In the genomic region with DNA sequence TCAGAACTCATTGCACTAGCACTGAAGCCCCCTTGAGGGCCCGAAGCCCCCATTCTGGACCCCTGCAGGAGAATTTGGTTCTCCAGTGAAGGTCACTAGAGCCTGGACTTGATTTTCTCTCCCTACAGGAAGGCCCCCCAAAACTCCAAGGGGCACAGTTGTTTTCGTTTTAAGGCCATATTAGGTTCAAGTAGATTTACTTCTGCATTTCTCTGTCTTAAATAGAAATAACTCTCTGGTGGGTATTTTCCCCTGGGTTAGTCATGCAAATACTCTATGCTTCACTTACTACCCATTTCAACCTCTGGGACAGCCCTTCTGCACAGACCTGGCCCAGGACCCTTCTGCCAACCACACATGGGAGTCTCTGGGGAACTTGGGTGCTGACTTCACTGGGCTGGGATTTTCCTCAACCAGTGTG, we compare ENCODE assay signal across 8 cellular contexts. TPM values are rescaled to one million over a fixed set of nuclear protein-coding genes. Genes with fewer than 3 reads are reported as not detected.
DNase-seq lines count a peak whose midpoint lies in the region; ATAC-seq and TF ChIP-seq lines count a peak whose summit lies in the region.

No MANE protein-coding gene starts in this region.

- peak overlapping the region; percentile 88 for H3K27ac ChIP-seq in CD8-positive, alpha-beta memory T cell (ENCODE audit: low read depth, low read length)
- H3K27ac ChIP-seq in naive thymus-derived CD4-positive, alpha-beta T cell (ENCODE audit: low read depth, low read length), result peak overlapping the region; percentile 75

- H3K9me3 Mint-ChIP-seq in CD8-positive, alpha-beta memory T cell, result no peaks in the 10 kb centered on the region
- H3K9me3 Mint-ChIP-seq in activated naive CD8-positive, alpha-beta T cell (ENCODE audit: low read depth), result no peaks in the 10 kb centered on the region
- no peaks in the 10 kb centered on the region for H3K9me3 Mint-ChIP-seq in naive thymus-derived CD4-positive, alpha-beta T cell

- intact Hi-C loops in naive thymus-derived CD4-positive, alpha-beta T cell (cut with micrococcal nuclease), result loop anchor here (2.0 kb wide), 2 partner anchors 50 to 926 kb away; a partner anchor contains a TSS
- intact Hi-C loops in mucosa of descending colon (cut with DNase I, micrococcal nuclease), result loop anchor here in 1 of 2 donors (10.0 kb wide), 1 partner anchor 80 kb away; no protein-coding TSS in a partner anchor

- POLR2A ChIA-PET in CD8-positive, alpha-beta memory T cell (lab: Charles Lee), result no interaction called here
- POLR2A ChIA-PET in naive thymus-derived CD4-positive, alpha-beta T cell (lab: Charles Lee), result no interaction called here

- H3K4me3 ChIP-seq in CD8-positive, alpha-beta memory T cell (ENCODE audit: low read length), result peak overlapping the region; percentile 79
- H3K4me3 ChIP-seq in naive thymus-derived CD4-positive, alpha-beta T cell (ENCODE audit: low read length), result no peak overlapping the region
- no peak overlapping the region for H3K4me3 ChIP-seq in mucosa of descending colon

- peaks cover 0 to 2% (median 1%) of the 10 kb centered on the region in 3 donors for H3K36me3 Mint-ChIP-seq in CD8-positive, alpha-beta memory T cell
- H3K36me3 Mint-ChIP-seq in activated naive CD8-positive, alpha-beta T cell, result no peaks in the 10 kb centered on the region
- H3K36me3 Mint-ChIP-seq in naive thymus-derived CD4-positive, alpha-beta T cell, result no peaks in the 10 kb centered on the region

- no peak for TF ChIP-seq CTCF in mucosa of descending colon (IDR thresholded peaks at IDR 0.05)

- H3K27ac Mint-ChIP-seq in CD8-positive, alpha-beta memory T cell, result peak overlapping the region in 7 of 8 donors; percentile 52 to 99 (median 90)
- H3K27ac Mint-ChIP-seq in activated naive CD8-positive, alpha-beta T cell, result no peak overlapping the region
- peak overlapping the region in 8 of 9 donors; percentile 72 to 98 (median 89) for H3K27ac Mint-ChIP-seq in naive thymus-derived CD4-positive, alpha-beta T cell

- peaks cover 15% of the 10 kb centered on the region for H3K4me1 ChIP-seq in CD8-positive, alpha-beta memory T cell (ENCODE audit: insufficient read depth, low read length)
- H3K4me1 ChIP-seq in naive thymus-derived CD4-positive, alpha-beta T cell (ENCODE audit: control insufficient read depth in 2 of 2, insufficient read depth in 2 of 2, low read length in 2 of 2), result peaks cover 0 to 14% of the 10 kb centered on the region in 2 donors
- peaks cover 4% of the 10 kb centered on the region for H3K4me1 ChIP-seq in mucosa of descending colon (ENCODE audit: low read depth)

- CTCF ChIA-PET in CD8-positive, alpha-beta memory T cell (lab: Charles Lee), result no interaction called here
- CTCF ChIA-PET in naive thymus-derived CD4-positive, alpha-beta T cell (lab: Charles Lee), result no interaction called here

- no peaks in the 10 kb centered on the region for H3K36me3 ChIP-seq in CD8-positive, alpha-beta memory T cell (ENCODE audit: insufficient read depth, low read length)
- H3K36me3 ChIP-seq in naive thymus-derived CD4-positive, alpha-beta T cell (ENCODE audit: control insufficient read depth in 2 of 3, insufficient read depth in 3 of 3, low read length in 3 of 3), result no peaks in the 10 kb centered on the region
- H3K36me3 ChIP-seq in mucosa of descending colon (ENCODE audit: low read depth), result no peaks in the 10 kb centered on the region

- H3K4me1 Mint-ChIP-seq in CD8-positive, alpha-beta memory T cell, result peaks cover 16 to 20% (median 17%) of the 10 kb centered on the region in 3 donors
- peaks cover 34% of the 10 kb centered on the region for H3K4me1 Mint-ChIP-seq in activated naive CD8-positive, alpha-beta T cell (ENCODE audit: low read depth)
- peaks cover 12 to 34% (median 18%) of the 10 kb centered on the region in 7 donors for H3K4me1 Mint-ChIP-seq in naive thymus-derived CD4-positive, alpha-beta T cell

- DNase-seq in CD8-positive, alpha-beta memory T cell, result no peak
- no peak for DNase-seq in naive thymus-derived CD4-positive, alpha-beta T cell
- DNase-seq in mucosa of descending colon, result no peak
- no peak for DNase-seq in superior temporal gyrus (ENCODE audit: extremely low spot score)
- DNase-seq in NCI-H1417 treated with DMSO at 0.1 percent for 48 hours (lab: John Stamatoyannopoulos, UW), result no peak

- H3K27me3 Mint-ChIP-seq in CD8-positive, alpha-beta memory T cell, result peaks cover 0 to 3% of the 10 kb centered on the region in 2 donors
- peaks cover 1% of the 10 kb centered on the region for H3K27me3 Mint-ChIP-seq in activated naive CD8-positive, alpha-beta T cell
- H3K27me3 Mint-ChIP-seq in naive thymus-derived CD4-positive, alpha-beta T cell, result no peaks in the 10 kb centered on the region

- no peaks in the 10 kb centered on the region for H3K9me3 ChIP-seq in CD8-positive, alpha-beta memory T cell (ENCODE audit: low read length)
- no peaks in the 10 kb centered on the region for H3K9me3 ChIP-seq in naive thymus-derived CD4-positive, alpha-beta T cell (ENCODE audit: control insufficient read depth in 2 of 3, low read length in 3 of 3)
- H3K9me3 ChIP-seq in mucosa of descending colon, result no peaks in the 10 kb centered on the region

- ATAC-seq in GM19351 (IDR thresholded peaks at IDR 0.05; ENCODE audit: unreplicated experiment) (peak; percentile 44), HG03280 (IDR thresholded peaks at IDR 0.05; ENCODE audit: unreplicated experiment) (peak; percentile 48), mucosa of descending colon (no peak)
- no peak for ATAC-seq in naive thymus-derived CD4-positive, alpha-beta T cell

- H3K4me3 Mint-ChIP-seq in CD8-positive, alpha-beta memory T cell, result peak overlapping the region in 6 of 7 donors; percentile 87 to 98 (median 94)
- peak overlapping the region; percentile 23 for H3K4me3 Mint-ChIP-seq in activated naive CD8-positive, alpha-beta T cell
- H3K4me3 Mint-ChIP-seq in naive thymus-derived CD4-positive, alpha-beta T cell, result peak overlapping the region in 9 of 10 donors; percentile 6 to 99 (median 95)

- H3K27me3 ChIP-seq in CD8-positive, alpha-beta memory T cell (ENCODE audit: insufficient read depth, low read length, poor library complexity, severe bottlenecking), result no peaks in the 10 kb centered on the region
- H3K27me3 ChIP-seq in naive thymus-derived CD4-positive, alpha-beta T cell (ENCODE audit: control insufficient read depth in 2 of 2, insufficient read depth in 2 of 2, low read length in 2 of 2), result no peaks in the 10 kb centered on the region

RNA-seq across cellular contexts. Expression of a gene that starts 41.6 kb away (rescaled TPM):
- 10 to 100 TPM; 46.9 to 49.8 TPM for total RNA-seq in CD8-positive, alpha-beta memory T cell
- polyA plus RNA-seq in CD8-positive, alpha-beta memory T cell, result 8.1 TPM
- total RNA-seq in naive thymus-derived CD4-positive, alpha-beta T cell, result 10 to 100 TPM in 1 of 5 experiments, 1 to 10 TPM in 3, under 1 TPM in 1; 0.43 to 47.6 (median 1.9) TPM
- under 1 TPM; 0.43 to 0.44 TPM for polyA plus RNA-seq in naive thymus-derived CD4-positive, alpha-beta T cell
- total RNA-seq in mucosa of descending colon, result 10 to 100 TPM; 17.5 to 33.6 (median 18.0) TPM

RNA-seq across cellular contexts. Expression of a gene that starts 48.8 kb away (rescaled TPM):
- total RNA-seq in CD8-positive, alpha-beta memory T cell, result 1 to 10 TPM; 7.8 TPM
- polyA plus RNA-seq in CD8-positive, alpha-beta memory T cell, result 5.8 TPM
- total RNA-seq in naive thymus-derived CD4-positive, alpha-beta T cell, result 10 to 100 TPM in 1 of 5 experiments, 1 to 10 TPM in 4; 4.2 to 15.6 (median 7.0) TPM
- polyA plus RNA-seq in naive thymus-derived CD4-positive, alpha-beta T cell, result 1 to 10 TPM; 2.3 to 3.4 TPM
- total RNA-seq in mucosa of descending colon, result 10 to 100 TPM; 16.0 to 29.1 (median 19.7) TPM

Comparison
In these comparisons a context has a peak if more than half of its experiments do, and no peak if none do; other contexts are left out.
1. H3K4me3 Mint-ChIP-seq: peak in every context shown above with its lines; median percentile 95 in naive thymus-derived CD4-positive, alpha-beta T cell; 94 in CD8-positive, alpha-beta memory T cell; 23 in activated naive CD8-positive, alpha-beta T cell.
2. ATAC-seq: peak in GM19351 (single experiment) and HG03280 (single experiment); none in naive thymus-derived CD4-positive, alpha-beta T cell (single experiment) and mucosa of descending colon (single experiment).